Comparison of ENCODE assay signal across 8 cellular contexts in the genomic region with DNA sequence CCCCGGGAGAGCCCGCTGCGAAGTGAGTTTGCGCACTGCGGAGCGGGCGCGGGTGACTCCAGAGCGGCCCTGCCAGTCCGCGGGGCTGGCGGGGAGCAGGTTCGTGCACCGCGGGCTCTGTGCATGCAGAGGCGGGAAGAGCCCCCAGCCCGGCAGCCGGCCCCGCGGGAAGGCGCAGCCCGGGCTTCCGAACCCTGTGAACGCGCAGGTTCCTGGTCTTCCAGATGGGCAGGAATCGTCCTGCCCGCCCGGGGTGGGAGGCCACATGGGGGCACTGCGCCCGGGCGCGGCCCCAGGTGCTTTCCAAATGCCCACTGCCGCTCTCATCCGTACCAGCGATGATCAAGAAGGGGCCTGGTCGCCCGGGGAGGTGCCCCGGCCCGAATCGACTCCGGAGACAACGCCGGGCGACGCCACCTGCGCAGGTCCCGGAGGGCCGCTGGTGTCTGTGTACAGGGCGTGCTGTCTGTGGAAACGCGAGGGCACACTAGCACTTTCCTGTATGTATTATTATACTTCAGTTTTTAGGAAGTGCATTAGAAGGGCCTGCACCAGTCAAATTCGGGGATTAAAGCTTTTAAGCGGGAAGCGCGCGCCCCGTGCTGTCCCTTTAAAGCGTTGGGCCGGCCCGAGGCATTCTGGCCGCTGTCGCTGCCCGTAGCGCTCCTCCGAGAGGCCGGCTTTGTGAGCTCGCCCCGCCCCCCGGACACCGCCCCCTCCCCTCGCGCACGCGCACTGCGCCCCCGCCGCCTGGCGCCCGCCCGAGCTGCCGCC.
DNase-seq lines count a peak whose midpoint lies in the region; TF ChIP-seq lines count a peak whose summit lies in the region.

A gene (plus strand): TSS at position 740 of the 774 bp plus-strand sequence. CDS start 3,796 bp downstream, outside the sequence.

- H3K9ac ChIP-seq in HUES48 (ENCODE audit: low read depth, low read length), result peak within 1 kb of the TSS; percentile 91

- DNase-seq in CMK (ENCODE audit: low read depth), result peak; percentile 63
- DNase-seq in GM20000 (ENCODE audit: low spot score), result peak; percentile 100
- DNase-seq in OCI-M2 (lab: John Stamatoyannopoulos, UW; ENCODE audit: unreplicated experiment), result peak; percentile 16
- DNase-seq in activated T-cell treated with anti-CD3 and anti-CD28 coated beads for 24 hours (ENCODE audit: low read depth), result peak; percentile 85
- DNase-seq in epidermal melanocyte (ENCODE audit: insufficient read length, low spot score), result peak; percentile 99
- peak; percentile 80 for DNase-seq in middle frontal gyrus (ENCODE audit: extremely low spot score, low spot score)
- DNase-seq in stimulated activated CD8-positive, alpha-beta memory T cell treated with anti-CD3 and anti-CD28 coated beads, Interleukin-15, amount 100 ng/mL, for 48 hours (ENCODE audit: low read depth in 2 of 2), result peak; percentile 82 to 84

- peak within 1 kb of the TSS; percentile 76 for H3K4me3 ChIP-seq in HUES48 (ENCODE audit: low read depth, low read length)

- peaks cover 24% of the 10 kb centered on the region for H3K36me3 ChIP-seq in HUES48 (ENCODE audit: control insufficient read depth, insufficient read depth, low read length)

- H3K9me3 ChIP-seq in HUES48 (ENCODE audit: control insufficient read depth, insufficient read depth, low read length), result no peaks in the 10 kb centered on the region

- H3K27ac ChIP-seq in HUES48 (ENCODE audit: low read depth, low read length), result peak within 1 kb of the TSS; percentile 94

- TF ChIP-seq CTCF in GM20000 (IDR thresholded peaks at IDR 0.05; ENCODE audit: extremely low read depth, missing control alignments), result peak; percentile 34

- H3K27me3 ChIP-seq in HUES48 (ENCODE audit: control insufficient read depth, insufficient read depth, low read length), result no peaks in the 10 kb centered on the region

- peaks cover 28% of the 10 kb centered on the region for H3K4me1 ChIP-seq in HUES48 (ENCODE audit: control insufficient read depth, insufficient read depth, low read length)

Comparison
In these comparisons a context has a peak if more than half of its experiments do, and no peak if none do; other contexts are left out.
1. Peak in every context shown above with its lines: DNase-seq, H3K4me3 ChIP-seq and H3K27ac ChIP-seq.
2. DNase-seq: peak in every context shown above with its lines; median percentile 100 in GM20000; 99 in epidermal melanocyte; 85 in activated T-cell treated with anti-CD3 and anti-CD28 coated beads for 24 hours; 83 in stimulated activated CD8-positive, alpha-beta memory T cell treated with anti-CD3 and anti-CD28 coated beads, Interleukin-15, amount 100 ng/mL, for 48 hours; 80 in middle frontal gyrus; 63 in CMK; 16 in OCI-M2.